Comparison of ENCODE assay signal across 13 cellular contexts in genomic region chr1:48182441-48182840, GRCh38. TPM values are rescaled to one million over a fixed set of nuclear protein-coding genes. Genes with fewer than 3 reads are reported as not detected.
DNase-seq lines count a peak whose midpoint lies in the region; ATAC-seq, FAIRE-seq and TF ChIP-seq lines count a peak whose summit lies in the region.
"Had no signal": no experiment of that assay in that cellular context is flagged by ENCODE, and none has a peak within 500 bp of the region (broad histone marks: within the 10 kb centered on the region; RNA-seq: fewer than 3 reads in every experiment).

No MANE protein-coding gene starts in this region.

- no peak overlapping the region for H3K4me2 ChIP-seq in keratinocyte (ENCODE audit: control insufficient read depth, extremely low read depth, insufficient read depth, low read depth, low read length)

- H3K27ac Mint-ChIP-seq in CD8-positive, alpha-beta T cell = no peak overlapping the region
- H3K27ac Mint-ChIP-seq: activated naive CD4-positive, alpha-beta T cell treated with anti-CD3 and anti-CD28 coated beads for 36 hours; naive thymus-derived CD8-positive, alpha-beta T cell had no signal

- ATAC-seq in GM18511 (IDR thresholded peaks at IDR 0.05; ENCODE audit: unreplicated experiment) (peak; percentile 88), HG02884 (IDR thresholded peaks at IDR 0.05; ENCODE audit: unreplicated experiment) (peak; percentile 79), omental fat pad (ENCODE audit: low FRiP score) (no peak)
- ATAC-seq in CD8-positive, alpha-beta T cell = no peak
- ATAC-seq: naive thymus-derived CD8-positive, alpha-beta T cell had no signal

- H3K4me3 Mint-ChIP-seq in CD8-positive, alpha-beta T cell = no peak overlapping the region
- H3K4me3 Mint-ChIP-seq: activated naive CD4-positive, alpha-beta T cell treated with anti-CD3 and anti-CD28 coated beads for 36 hours; naive thymus-derived CD8-positive, alpha-beta T cell had no signal

- intact Hi-C loops in CD8-positive, alpha-beta T cell (cut with DNase I, micrococcal nuclease) = no loop called here

- H3K9me3 Mint-ChIP-seq in CD8-positive, alpha-beta T cell = no peaks in the 10 kb centered on the region

- peaks cover 22% of the 10 kb centered on the region for H3K27me3 Mint-ChIP-seq in CD8-positive, alpha-beta T cell (ENCODE audit: low read depth)

- H2AFZ ChIP-seq in keratinocyte (ENCODE audit: control insufficient read depth, low read length) = peak overlapping the region; percentile 57

- DNase-seq in NCI-H2107 treated with DMSO at 0.1 percent for 48 hours (lab: John Stamatoyannopoulos, UW; ENCODE audit: unreplicated experiment) = peak; percentile 98
- DNase-seq in keratinocyte (ENCODE audit: low read depth, low spot score) = no peak
- DNase-seq in CD8-positive, alpha-beta T cell = no peak
- DNase-seq in T-helper 9 cell = no peak
- no peak for DNase-seq in omental fat pad (ENCODE audit: low spot score)
- no peak for DNase-seq in GM13977 (ENCODE audit: low spot score)
- DNase-seq: activated naive CD4-positive, alpha-beta T cell treated with anti-CD3 and anti-CD28 coated beads for 36 hours; DND-41; dorsolateral prefrontal cortex; naive thymus-derived CD8-positive, alpha-beta T cell; OCI-M1 had no signal

- FAIRE-seq in keratinocyte (lab: Jason Lieb, UNC) = peak; percentile 52

- TF ChIP-seq CTCF in keratinocyte (optimal IDR thresholded peaks at IDR 0.05 in 1 of 3, IDR thresholded peaks at IDR 0.05 in 1 of 3, conservative IDR thresholded peaks at IDR 0.05 in 1 of 3; ENCODE audit: extremely low read depth in 1 of 3, insufficient read depth in 2 of 3, low read length in 3 of 3) = no peak
- TF ChIP-seq CTCF in CD8-positive, alpha-beta T cell (IDR thresholded peaks at IDR 0.05) = no peak
- no peak for TF ChIP-seq CTCF in omental fat pad (IDR thresholded peaks at IDR 0.05)
- TF ChIP-seq CTCF in GM13977 (IDR thresholded peaks at IDR 0.05; ENCODE audit: extremely low read depth, insufficient read depth, missing control alignments) = no peak

- no peaks in the 10 kb centered on the region for H3K27me3 ChIP-seq in keratinocyte (ENCODE audit: control insufficient read depth, extremely low read depth, insufficient read depth, low read length)
- no peaks in the 10 kb centered on the region for H3K27me3 ChIP-seq in CD8-positive, alpha-beta T cell (ENCODE audit: insufficient read depth, low read length)

- no peaks in the 10 kb centered on the region for H3K9me1 ChIP-seq in keratinocyte (ENCODE audit: control insufficient read depth, extremely low read depth, insufficient read depth, low read length)

- in situ Hi-C loops in GM13977 (cut with MboI; ENCODE audit: low pct_unique_long_range_greater_than_20kb, low sequenced_read_pairs, unreplicated experiment) = no loop called here

- H3K9me3 ChIP-seq in keratinocyte (ENCODE audit: control insufficient read depth, low read depth, low read length) = peaks cover 3% of the 10 kb centered on the region
- no peaks in the 10 kb centered on the region for H3K9me3 ChIP-seq in CD8-positive, alpha-beta T cell (ENCODE audit: low read length)

- POLR2A ChIA-PET in CD8-positive, alpha-beta T cell (lab: Charles Lee) = no interaction called here

- no peaks in the 10 kb centered on the region for H3K79me2 ChIP-seq in keratinocyte (ENCODE audit: control insufficient read depth, insufficient read depth, low read length)

- no peaks in the 10 kb centered on the region for H4K20me1 ChIP-seq in keratinocyte (ENCODE audit: control insufficient read depth, extremely low read depth, insufficient read depth, low read length)

- peaks cover 3% of the 10 kb centered on the region for H3K4me1 ChIP-seq in keratinocyte (ENCODE audit: control insufficient read depth, extremely low read depth, insufficient read depth, low read length)
- H3K4me1 ChIP-seq in CD8-positive, alpha-beta T cell (ENCODE audit: insufficient read depth, low read length) = no peaks in the 10 kb centered on the region

- no peaks in the 10 kb centered on the region for H3K36me3 ChIP-seq in keratinocyte (ENCODE audit: control insufficient read depth in 2 of 2, extremely low read depth in 1 of 2, insufficient read depth in 2 of 2, low read length in 2 of 2)
- no peaks in the 10 kb centered on the region for H3K36me3 ChIP-seq in CD8-positive, alpha-beta T cell (ENCODE audit: insufficient read depth, low read length)

- no peaks in the 10 kb centered on the region for H3K4me1 Mint-ChIP-seq in CD8-positive, alpha-beta T cell (ENCODE audit: low read depth)

- CTCF ChIA-PET in CD8-positive, alpha-beta T cell (lab: Charles Lee) = interaction anchor here (0.8 kb wide), 1 partner anchor 89 kb away, joined by 3 read pairs; no protein-coding TSS in a partner anchor

- no peak overlapping the region for H3K4me3 ChIP-seq in keratinocyte (ENCODE audit: control insufficient read depth in 2 of 3, extremely low read depth in 1 of 3, insufficient read depth in 2 of 3, low read depth in 1 of 3, low read length in 3 of 3)
- no peak overlapping the region for H3K4me3 ChIP-seq in CD8-positive, alpha-beta T cell (ENCODE audit: low read depth, low read length)
- H3K4me3 ChIP-seq: dorsolateral prefrontal cortex had no signal

- H3K36me3 Mint-ChIP-seq in CD8-positive, alpha-beta T cell = no peaks in the 10 kb centered on the region
- H3K36me3 Mint-ChIP-seq: naive thymus-derived CD8-positive, alpha-beta T cell had no signal

- dilution Hi-C loops in keratinocyte (cut with MboI; ENCODE audit: extremely low pct_ligation_motif_present, low sequenced_read_pairs) = no loop called here

- H3K27ac ChIP-seq in keratinocyte (ENCODE audit: control insufficient read depth, insufficient read depth, low read length) = no peak overlapping the region
- H3K27ac ChIP-seq in CD8-positive, alpha-beta T cell (ENCODE audit: low read depth, low read length) = no peak overlapping the region
- H3K27ac ChIP-seq: dorsolateral prefrontal cortex had no signal

- H3K9ac ChIP-seq in keratinocyte (ENCODE audit: control insufficient read depth, extremely low read depth, insufficient read depth, low read length) = no peak overlapping the region

RNA-seq across cellular contexts. Expression of gene SLC5A9, which starts 40.1 kb away (rescaled TPM):
- 0.08 TPM in 1 of 3 replicates, not detected in the others for polyA plus RNA-seq in keratinocyte
- 0.12 TPM for polyA plus RNA-seq in keratinocyte (2011; ENCODE audit: low read depth)
- not detected in 2 replicates for polyA plus RNA-seq in keratinocyte (2011; cell fraction: cytosol; rRNA removed)
- polyA plus RNA-seq in keratinocyte (2011; cell fraction: nucleus; rRNA removed) = 0.07 and 0.08 TPM in 2 replicates
- polyA plus RNA-seq in keratinocyte (2012; ENCODE audit: low replicate concordance) = 0.27 TPM in 1 of 2 replicates, not detected in the other
- not detected in 3 replicates for polyA minus RNA-seq in keratinocyte
- polyA minus RNA-seq in keratinocyte (2011; cell fraction: cytosol; rRNA and poly(A)+ RNA removed) = not detected
- not detected in 2 replicates for polyA minus RNA-seq in keratinocyte (2011; cell fraction: nucleus; rRNA and poly(A)+ RNA removed)
- total RNA-seq in CD8-positive, alpha-beta T cell = not detected
- total RNA-seq in omental fat pad = under 1 TPM in 2 of 4 donors, not detected in 2; 0.12 to 0.47 TPM
- total RNA-seq: activated naive CD4-positive, alpha-beta T cell treated with anti-CD3 and anti-CD28 coated beads for 36 hours; naive thymus-derived CD8-positive, alpha-beta T cell had no signal
- polyA plus RNA-seq: naive thymus-derived CD8-positive, alpha-beta T cell had no signal

Comparison
In these comparisons a context has a peak if more than half of its experiments do, and no peak if none do; other contexts are left out.
1. ATAC-seq: peak in GM18511 (single experiment) and HG02884 (single experiment); none in CD8-positive, alpha-beta T cell (single experiment) and omental fat pad (single experiment).